15 cellular contexts compared by ENCODE assay signal in the genomic region with DNA sequence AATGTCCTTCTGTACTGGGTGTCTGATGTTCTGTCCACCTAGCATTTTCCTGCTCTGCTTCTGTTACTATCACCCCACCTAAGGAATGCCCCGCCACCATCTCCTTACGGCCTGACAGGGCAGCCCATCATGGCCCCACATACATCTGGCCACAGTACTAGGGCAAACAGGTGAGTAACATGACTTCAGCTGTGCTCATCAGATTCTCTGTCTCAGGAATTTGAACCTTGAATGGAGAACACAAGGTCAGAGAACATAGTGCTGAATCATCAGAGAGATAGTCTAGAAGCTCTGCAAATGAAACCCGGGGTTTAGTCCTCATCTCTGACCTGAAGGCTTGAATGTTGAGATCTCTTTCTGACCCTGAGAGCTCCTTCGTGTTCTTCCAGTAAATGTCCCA. TPM values are rescaled to one million over a fixed set of nuclear protein-coding genes. Genes with fewer than 3 reads are reported as not detected.
DNase-seq lines count a peak whose midpoint lies in the region; TF ChIP-seq lines count a peak whose summit lies in the region.
"Had no signal": no experiment of that assay in that cellular context is flagged by ENCODE, and none has a peak within 500 bp of the region (broad histone marks: within the 10 kb centered on the region; RNA-seq: fewer than 3 reads in every experiment).

No MANE protein-coding gene starts in this region.

- H3K27ac ChIP-seq in GM23248 (no peak overlapping the region), hepatocyte (no peak overlapping the region)

- no peaks in the 10 kb centered on the region for H3K27me3 ChIP-seq in GM23248 (replicated peaks; ENCODE audit: insufficient read depth)
- H3K27me3 ChIP-seq in hepatocyte: no peaks in the 10 kb centered on the region

- no peak overlapping the region for H3K9ac ChIP-seq in GM23248

- H3K4me3 ChIP-seq in GM23248: no peak overlapping the region
- no peak overlapping the region for H3K4me3 ChIP-seq in hepatocyte

- no peaks in the 10 kb centered on the region for H3K9me2 ChIP-seq in GM23248 (ENCODE audit: insufficient read depth)
- no peaks in the 10 kb centered on the region for H3K9me2 ChIP-seq in hepatocyte (replicated peaks; ENCODE audit: insufficient read depth)

- H3K4me2 ChIP-seq in GM23248 (ENCODE audit: unreplicated experiment): no peak overlapping the region
- H3K4me2 ChIP-seq in hepatocyte: no peak overlapping the region

- H4K20me1 ChIP-seq in GM23248 (ENCODE audit: insufficient read depth): no peaks in the 10 kb centered on the region
- no peaks in the 10 kb centered on the region for H4K20me1 ChIP-seq in hepatocyte (ENCODE audit: insufficient read depth, poor library complexity, severe bottlenecking)

- H3K9me3 ChIP-seq in GM23248 (ENCODE audit: low read depth): no peaks in the 10 kb centered on the region
- no peaks in the 10 kb centered on the region for H3K9me3 ChIP-seq in hepatocyte (ENCODE audit: low read depth)

- in situ Hi-C loops in GM23248 (cut with MboI): no loop called here

- H3K4me1 ChIP-seq in GM23248 (ENCODE audit: insufficient read depth) (peaks cover 41% of the 10 kb centered on the region), hepatocyte (ENCODE audit: insufficient read depth) (peaks cover 13% of the 10 kb centered on the region)

- DNase-seq in GM23248: peak; percentile 50
- DNase-seq in amniotic epithelial cell (ENCODE audit: low read depth): peak; percentile 98
- DNase-seq in hepatocyte (ENCODE audit: low spot score): peak; percentile 47
- DNase-seq in renal cortical epithelial cell (ENCODE audit: low read depth): peak; percentile 88
- DNase-seq in activated CD4-positive, alpha-beta T cell treated with anti-CD3 and anti-CD28 coated beads for 1 hour: no peak
- DNase-seq in NCI-H1930 (lab: John Stamatoyannopoulos, UW): no peak
- no peak for DNase-seq in GM03348 (ENCODE audit: low spot score)
- no peak for DNase-seq in activated CD4-positive, alpha-beta T cell treated with anti-CD3 and anti-CD28 coated beads, Interleukin-2, amount 50 U/mL, for 4 hours
- DNase-seq: activated CD4-positive, alpha-beta memory T cell treated with anti-CD3 and anti-CD28 coated beads, Interleukin-2, amount 10 ng/mL, durations not matched to agents 7 days and 5 days; activated effector memory CD4-positive, alpha-beta T cell treated with anti-CD3 and anti-CD28 coated beads, Interleukin-2, amount 50 U/mL, for 16 hours; caudate nucleus; NCI-H1417; NCI-H524; Right ventricle myocardium superior; stimulated activated naive CD8-positive, alpha-beta T cell treated with anti-CD3 and anti-CD28 coated beads, Interleukin-15, amount 100 ng/mL, for 72 hours had no signal

- H3K36me3 ChIP-seq in GM23248 (ENCODE audit: low read depth) (no peaks in the 10 kb centered on the region), hepatocyte (replicated peaks; ENCODE audit: insufficient read depth, low read depth) (no peaks in the 10 kb centered on the region)

- H3K79me2 ChIP-seq in GM23248 (ENCODE audit: insufficient read depth) (peaks cover 68% of the 10 kb centered on the region), hepatocyte (peaks cover 29% of the 10 kb centered on the region)

- WGBS in GM23248 (ENCODE audit: low coverage in 1 of 2, low lambda C conversion rate in 2 of 2, missing lambda C conversion rate in 2 of 2), 2 experiments: 77 to 83% methylated on average over 4 of the region's 4 CpGs
- 79% methylated on average over 4 of the region's 4 CpGs for WGBS in hepatocyte (ENCODE audit: low lambda C conversion rate, missing lambda C conversion rate)

- peaks cover 26% of the 10 kb centered on the region for H3F3A ChIP-seq in GM23248 (ENCODE audit: insufficient read depth)

- no peak for TF ChIP-seq CTCF in hepatocyte (IDR thresholded peaks at IDR 0.05; ENCODE audit: poor library complexity)

- H2AFZ ChIP-seq in GM23248 (no peak overlapping the region), hepatocyte (no peak overlapping the region)

RNA-seq across cellular contexts. Expression of gene ZC3H12C, which starts 32.4 kb away (rescaled TPM):
- total RNA-seq in GM23248 (2014; rRNA removed; shearing (Covaris generic)): 5.1 and 5.3 TPM in 2 replicates
- 1.4 and 1.5 TPM in 2 replicates for polyA plus RNA-seq in GM23248 (2016; fragmentation: Nextera tagmentation; extraction: Ambion mirVana)
- 9.7 and 12.3 TPM in 2 replicates for total RNA-seq in hepatocyte
- 1.7 and 2.0 TPM in 2 replicates for polyA plus RNA-seq in hepatocyte
- total RNA-seq in renal cortical epithelial cell: 24.1 and 25.9 TPM in 2 replicates

Comparison
In these comparisons a context has a peak if more than half of its experiments do, and no peak if none do; other contexts are left out.
1. DNase-seq: peak in GM23248 (single experiment), amniotic epithelial cell (single experiment), hepatocyte (single experiment) and renal cortical epithelial cell (single experiment); none in activated CD4-positive, alpha-beta T cell treated with anti-CD3 and anti-CD28 coated beads for 1 hour (single experiment), NCI-H1930 (0 of 2), GM03348 (single experiment) and activated CD4-positive, alpha-beta T cell treated with anti-CD3 and anti-CD28 coated beads, Interleukin-2, amount 50 U/mL, for 4 hours (0 of 2).